ENCODE assay signal across 8 cellular contexts in genomic region chr2:1593371-1594205, GRCh38.
DNase-seq lines count a peak whose midpoint lies in the region; ATAC-seq and TF ChIP-seq lines count a peak whose summit lies in the region.

No MANE protein-coding gene starts in this region.

- peak overlapping the region; percentile 34 for H3K27ac ChIP-seq in vagina

- no peaks in the 10 kb centered on the region for H3K36me3 Mint-ChIP-seq in activated naive CD4-positive, alpha-beta T cell treated with anti-CD3 and anti-CD28 coated beads, Interleukin-2, amount 50 U/mL, for 72 hours

- TF ChIP-seq CTCF in vagina (IDR thresholded peaks at IDR 0.05), result no peak

- no peak for TF ChIP-seq POLR2A in vagina (IDR thresholded peaks at IDR 0.05)

- no peak for DNase-seq in activated naive CD4-positive, alpha-beta T cell treated with anti-CD3 and anti-CD28 coated beads, Interleukin-2, amount 50 U/mL, for 72 hours (ENCODE audit: low spot score in 2 of 2)
- no peak for DNase-seq in activated naive CD4-positive, alpha-beta T cell (lab: John Stamatoyannopoulos, UW)
- DNase-seq in SW480 (ENCODE audit: low spot score) (peak; percentile 94), iPS-NIHi11 (ENCODE audit: low spot score) (peak; percentile 65), vagina (ENCODE audit: extremely low spot score in 2 of 2) (no peak)

- H3K36me3 ChIP-seq in vagina, result no peaks in the 10 kb centered on the region

- H3K4me1 ChIP-seq in vagina, result peaks cover 16% of the 10 kb centered on the region

- ATAC-seq in activated naive CD4-positive, alpha-beta T cell treated with anti-CD3 and anti-CD28 coated beads, Interleukin-2, amount 50 U/mL, for 72 hours, result peak; percentile 36 to 72
- no peak for ATAC-seq in GM21390 (IDR thresholded peaks at IDR 0.05; ENCODE audit: unreplicated experiment)
- no peak for ATAC-seq in HG03565 (IDR thresholded peaks at IDR 0.05; ENCODE audit: unreplicated experiment)
- ATAC-seq in HG03025 (IDR thresholded peaks at IDR 0.05; ENCODE audit: low FRiP score, unreplicated experiment), result no peak

- intact Hi-C loops in vagina (cut with DNase I), result loop anchor here (5.0 kb wide), 1 partner anchor 154 kb away; no protein-coding TSS in a partner anchor

- no peak overlapping the region for H3K4me3 ChIP-seq in vagina

- no peak overlapping the region for H3K27ac Mint-ChIP-seq in activated naive CD4-positive, alpha-beta T cell treated with anti-CD3 and anti-CD28 coated beads, Interleukin-2, amount 50 U/mL, for 72 hours

- no peaks in the 10 kb centered on the region for H3K9me3 Mint-ChIP-seq in activated naive CD4-positive, alpha-beta T cell treated with anti-CD3 and anti-CD28 coated beads, Interleukin-2, amount 50 U/mL, for 72 hours

- no peaks in the 10 kb centered on the region for H3K27me3 ChIP-seq in vagina

- no peaks in the 10 kb centered on the region for H3K9me3 ChIP-seq in vagina

Comparison
In these comparisons a context has a peak if more than half of its experiments do, and no peak if none do; other contexts are left out.
1. ATAC-seq: peak in activated naive CD4-positive, alpha-beta T cell treated with anti-CD3 and anti-CD28 coated beads, Interleukin-2, amount 50 U/mL, for 72 hours (2 of 2); none in GM21390 (single experiment), HG03565 (single experiment) and HG03025 (single experiment).
2. DNase-seq: peak in SW480 (single experiment) and iPS-NIHi11 (single experiment); none in activated naive CD4-positive, alpha-beta T cell treated with anti-CD3 and anti-CD28 coated beads, Interleukin-2, amount 50 U/mL, for 72 hours (0 of 2), activated naive CD4-positive, alpha-beta T cell (0 of 4) and vagina (0 of 2).